ENCODE assay signal across 20 cellular contexts in the genomic region with DNA sequence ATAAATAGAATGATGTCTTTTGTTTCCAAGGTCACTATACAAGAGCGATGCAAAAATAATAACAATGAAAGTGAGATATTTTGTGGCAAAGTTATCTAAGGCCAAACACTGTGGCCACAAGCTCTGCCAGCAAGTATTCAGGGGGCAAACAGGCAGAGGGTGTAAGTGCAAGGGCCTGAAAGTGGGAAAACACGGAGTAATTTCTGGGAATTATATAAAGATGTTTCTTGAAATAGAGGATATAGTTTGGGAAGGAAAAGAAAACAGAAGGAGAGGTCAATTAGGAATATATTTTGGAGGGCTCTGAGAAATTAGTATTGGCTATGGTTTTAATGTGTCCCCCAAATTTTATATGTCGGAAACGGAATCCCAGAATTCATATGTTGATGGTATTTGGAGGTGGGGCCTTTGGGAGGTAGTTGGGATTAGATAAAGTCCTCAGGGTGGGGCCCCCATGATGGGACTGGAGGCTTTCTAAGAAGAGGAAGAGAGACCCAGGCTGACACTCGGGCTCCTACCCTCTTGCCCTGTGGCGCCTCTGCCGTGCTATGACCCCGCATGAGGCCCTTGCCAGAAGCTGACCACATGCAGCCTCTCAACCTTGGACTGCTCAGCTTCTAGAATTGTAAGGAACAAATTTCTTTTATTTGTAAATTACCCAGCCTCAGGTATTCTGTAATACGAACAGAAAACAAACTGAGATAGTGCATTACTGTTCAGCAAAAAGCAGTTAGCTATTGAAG.
"Had no signal": no experiment of that assay in that cellular context is flagged by ENCODE, and none has a peak within 500 bp of the region (broad histone marks: within the 10 kb centered on the region; RNA-seq: fewer than 3 reads in every experiment).

No MANE protein-coding gene starts in this region.

- DNase-seq: IMR-90, Karpas-422, KG1, MG63, NCI-H1092 treated with DMSO at 0.1 percent for 48 hours, NCI-H1436, NCI-H187, NCI-H2029, NCI-H2081 treated with DMSO at 0.1 percent for 48 hours, NCI-H2171, NCI-H226, NCI-H446, NCI-H510A, NCI-H524 treated with DMSO at 0.1 percent for 48 hours, NCI-H69, NCI-H774, RPMI8226, SHP77, SK-N-SH had no signal

- H3K4me2 ChIP-seq: SK-N-SH had no signal

- H3K27me3 ChIP-seq: MG63 had no signal

- ATAC-seq: HepG2 had no signal

- H3K4me3 ChIP-seq: MG63 had no signal

- H3K36me3 ChIP-seq: MG63 had no signal

- H3K9me2 ChIP-seq: SK-N-SH had no signal

- H3K9ac ChIP-seq: SK-N-SH had no signal

- H3K9me3 ChIP-seq: MG63, SK-N-SH had no signal
